Comparison of ENCODE assay signal across 22 cellular contexts in the genomic region with DNA sequence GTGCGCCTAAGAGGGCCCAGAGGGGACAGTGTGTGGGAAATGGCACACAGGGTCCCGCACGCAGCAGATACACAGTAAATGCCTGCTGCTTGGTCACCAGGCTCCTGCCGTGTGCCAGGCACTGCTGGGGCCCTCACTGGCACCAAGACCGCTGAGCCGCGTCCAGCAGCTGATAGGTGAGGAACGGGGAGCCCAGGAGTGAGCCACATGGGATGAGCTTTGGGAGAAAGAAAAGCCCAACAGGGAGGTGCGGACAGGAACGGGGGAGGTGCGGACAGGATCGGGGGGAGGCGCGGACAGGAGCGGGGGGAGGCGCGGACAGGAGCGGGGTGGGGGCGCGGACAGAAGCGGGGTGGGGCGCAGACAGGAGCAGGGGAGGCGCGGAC. TPM values are rescaled to one million over a fixed set of nuclear protein-coding genes. Genes with fewer than 3 reads are reported as not detected.
"Had no signal": no experiment of that assay in that cellular context is flagged by ENCODE, and none has a peak within 500 bp of the region (broad histone marks: within the 10 kb centered on the region; RNA-seq: fewer than 3 reads in every experiment).

No MANE protein-coding gene starts in this region.

- H3K4me3 Mint-ChIP-seq: activated naive CD4-positive, alpha-beta T cell treated with anti-CD3 and anti-CD28 coated beads for 36 hours; activated naive CD8-positive, alpha-beta T cell treated with anti-CD3 and anti-CD28 coated beads, Interleukin-2, amount 50 U/mL, for 24 hours; dendritic cell treated with granulocyte-macrophage colony-stimulating factor and Interleukin-4, amounts not matched to agents 40 ng/mL and 50 ng/mL, for 4 days; natural killer cell treated with Interleukin-12 subunit alpha and Interleukin-12 subunit beta and Interleukin-15 and Interleukin-18, amount 100 ng/mL, for 72 hours had no signal

- DNase-seq: activated CD4-positive, alpha-beta T cell treated with anti-CD3 and anti-CD28 coated beads, Interleukin-2, amount 50 U/mL, for 4 hours; activated CD4-positive, CD25-positive, alpha-beta regulatory T cell treated with anti-CD3 and anti-CD28 coated beads, Interleukin-2, amount 50 U/mL, for 72 hours; activated naive CD4-positive, alpha-beta T cell treated with anti-CD3 and anti-CD28 coated beads for 36 hours; activated naive CD8-positive, alpha-beta T cell treated with anti-CD3 and anti-CD28 coated beads, Interleukin-2, amount 50 U/mL, for 24 hours; activated T-cell treated with anti-CD3 and anti-CD28 coated beads for 4 hours; aorta; effector memory CD4-positive, alpha-beta T cell; foreskin melanocyte; left cardiac atrium; mammary epithelial cell; occipital lobe; sigmoid colon; stimulated activated CD4-positive, alpha-beta T cell treated with anti-CD3 and anti-CD28 coated beads, Interleukin-1b, Interleukin-23, amount 100 ng/mL, for 48 hours; T-helper 1 cell; T1000; thyroid gland had no signal

- H3K27ac Mint-ChIP-seq: activated naive CD4-positive, alpha-beta T cell treated with anti-CD3 and anti-CD28 coated beads for 36 hours; activated naive CD8-positive, alpha-beta T cell treated with anti-CD3 and anti-CD28 coated beads, Interleukin-2, amount 50 U/mL, for 24 hours; activated T-helper 2 cell treated with anti-CD3 and anti-CD28 coated beads, Interferon-gamma antibody, Interleukin-2, Interleukin-4, amounts not matched to agents 10 μg/mL and 5 μg/mL and 100 μg/mL, durations not matched to agents 14 hours and 24 hours and 36 hours; natural killer cell treated with Interleukin-12 subunit alpha and Interleukin-12 subunit beta and Interleukin-15 and Interleukin-18, amount 100 ng/mL, for 72 hours had no signal

- H3K27me3 Mint-ChIP-seq: activated naive CD8-positive, alpha-beta T cell treated with anti-CD3 and anti-CD28 coated beads, Interleukin-2, amount 50 U/mL, for 24 hours; natural killer cell treated with Interleukin-12 subunit alpha and Interleukin-12 subunit beta and Interleukin-15 and Interleukin-18, amount 100 ng/mL, for 72 hours had no signal

- H3K9me3 Mint-ChIP-seq: activated naive CD4-positive, alpha-beta T cell treated with anti-CD3 and anti-CD28 coated beads for 36 hours; activated naive CD8-positive, alpha-beta T cell treated with anti-CD3 and anti-CD28 coated beads, Interleukin-2, amount 50 U/mL, for 24 hours; activated T-helper 2 cell treated with anti-CD3 and anti-CD28 coated beads, Interferon-gamma antibody, Interleukin-2, Interleukin-4, amounts not matched to agents 10 μg/mL and 5 μg/mL and 100 μg/mL, durations not matched to agents 14 hours and 24 hours and 36 hours; dendritic cell treated with granulocyte-macrophage colony-stimulating factor and Interleukin-4, amounts not matched to agents 40 ng/mL and 50 ng/mL, for 4 days; natural killer cell treated with Interleukin-12 subunit alpha and Interleukin-12 subunit beta and Interleukin-15 and Interleukin-18, amount 100 ng/mL, for 72 hours had no signal

- H3K36me3 ChIP-seq: prostate gland, thyroid gland had no signal

- H3K4me3 ChIP-seq: prostate gland, thyroid gland had no signal

- H3K27ac ChIP-seq: thyroid gland had no signal

- H3K36me3 Mint-ChIP-seq: natural killer cell treated with Interleukin-12 subunit alpha and Interleukin-12 subunit beta and Interleukin-15 and Interleukin-18, amount 100 ng/mL, for 72 hours had no signal

- H3K4me1 ChIP-seq: prostate gland had no signal

- H3K4me1 Mint-ChIP-seq: activated naive CD8-positive, alpha-beta T cell treated with anti-CD3 and anti-CD28 coated beads, Interleukin-2, amount 50 U/mL, for 24 hours had no signal

- H3K9me3 ChIP-seq: prostate gland, sigmoid colon, thyroid gland had no signal

- ATAC-seq: activated naive CD8-positive, alpha-beta T cell treated with anti-CD3 and anti-CD28 coated beads, Interleukin-2, amount 50 U/mL, for 24 hours; natural killer cell treated with Interleukin-12 subunit alpha and Interleukin-12 subunit beta and Interleukin-15 and Interleukin-18, amount 100 ng/mL, for 72 hours; SK-N-SH treated with all-trans-retinoic acid at 6 μM for 48 hours had no signal

- H3K27me3 ChIP-seq: sigmoid colon, thyroid gland had no signal

RNA-seq across cellular contexts. Expression of a gene that starts 40.0 kb away (rescaled TPM):
- total RNA-seq: activated naive CD4-positive, alpha-beta T cell treated with anti-CD3 and anti-CD28 coated beads for 36 hours; activated T-helper 2 cell treated with anti-CD3 and anti-CD28 coated beads, Interferon-gamma antibody, Interleukin-2, Interleukin-4, amounts not matched to agents 10 μg/mL and 5 μg/mL and 100 μg/mL, durations not matched to agents 14 hours and 24 hours and 36 hours; aorta; fibroblast of lung; left cardiac atrium; natural killer cell treated with Interleukin-12 subunit alpha and Interleukin-12 subunit beta and Interleukin-15 and Interleukin-18, amount 100 ng/mL, for 72 hours; sigmoid colon had no signal
- polyA plus RNA-seq: aorta, fibroblast of lung, mammary epithelial cell had no signal
